ENCODE assay signal across 33 cellular contexts in genomic region chr5:89004379-89004778, GRCh38.
"Had no signal": no experiment of that assay in that cellular context is flagged by ENCODE, and none has a peak within 500 bp of the region (broad histone marks: within the 10 kb centered on the region; RNA-seq: fewer than 3 reads in every experiment).

No MANE protein-coding gene starts in this region.

- DNase-seq: Karpas-422, Kasumi-1, KG1, MG63, MM.1S, MV-4-11, NCI-H1048, NCI-H1092, NCI-H1092 treated with DMSO at 0.1 percent for 48 hours, NCI-H1105, NCI-H1105 treated with DMSO at 0.1 percent for 48 hours, NCI-H1417, NCI-H1417 treated with DMSO at 0.1 percent for 48 hours, NCI-H1436, NCI-H1436 treated with DMSO at 0.1 percent for 48 hours, NCI-H146, NCI-H1694, NCI-H1694 treated with DMSO at 0.1 percent for 48 hours, NCI-H187, NCI-H187 treated with DMSO at 0.1 percent for 48 hours, NCI-H1930, NCI-H2029, NCI-H2029 treated with DMSO at 0.1 percent for 48 hours, NCI-H2081, NCI-H2081 treated with DMSO at 0.1 percent for 48 hours, NCI-H2107, NCI-H2171, NCI-H2171 treated with DMSO at 0.1 percent for 48 hours, NCI-H2227 treated with DMSO at 0.1 percent for 48 hours, NCI-H226, NCI-H345, NCI-H446, NCI-H446 treated with DMSO at 0.1 percent for 48 hours had no signal

- H3K4me3 ChIP-seq: MG63 had no signal

- H3K36me3 ChIP-seq: MG63 had no signal

- H3K9me3 ChIP-seq: MG63 had no signal
